In the genomic region with DNA sequence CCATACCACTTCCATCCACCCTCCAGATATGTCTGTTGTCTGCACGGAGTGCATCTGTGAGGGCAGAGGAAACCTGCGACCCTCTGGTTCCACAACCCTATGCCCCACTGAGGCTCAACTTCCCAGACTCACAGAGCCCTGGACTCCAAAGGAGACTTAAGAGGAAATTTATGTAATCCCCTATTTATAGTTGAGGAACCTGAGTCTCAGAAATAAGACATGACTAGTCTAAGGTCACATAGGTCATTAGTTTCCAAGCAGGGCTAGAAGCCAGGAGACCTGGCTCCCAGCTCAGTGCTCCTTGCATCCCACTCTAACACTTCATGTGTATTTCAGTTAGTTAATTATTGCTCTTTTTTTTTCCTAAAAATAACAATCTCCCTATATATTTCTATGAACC, we compare ENCODE assay signal across 23 cellular contexts. TPM values are rescaled to one million over a fixed set of nuclear protein-coding genes. Genes with fewer than 3 reads are reported as not detected.
DNase-seq lines count a peak whose midpoint lies in the region; ATAC-seq and TF ChIP-seq lines count a peak whose summit lies in the region.
"Had no signal": no experiment of that assay in that cellular context is flagged by ENCODE, and none has a peak within 500 bp of the region (broad histone marks: within the 10 kb centered on the region; RNA-seq: fewer than 3 reads in every experiment).

No MANE protein-coding gene starts in this region.

- TF ChIP-seq POLR2A in gastrocnemius medialis (IDR thresholded peaks at IDR 0.05) = no peak

- H3K4me3 Mint-ChIP-seq in activated naive CD4-positive, alpha-beta T cell treated with anti-CD3 and anti-CD28 coated beads, Interleukin-2, amount 10 ng/mL, durations not matched to agents 7 days and 5 days = no peak overlapping the region
- H3K4me3 Mint-ChIP-seq in nephron progenitor cell = no peak overlapping the region
- H3K4me3 Mint-ChIP-seq: GM23338, HFFc6 had no signal

- TF ChIP-seq CTCF in gastrocnemius medialis (IDR thresholded peaks at IDR 0.05 in 4 of 5, conservative IDR thresholded peaks at IDR 0.05 in 1 of 5) (no peak), nephron progenitor cell (IDR thresholded peaks at IDR 0.05) (no peak)

- no peak overlapping the region for H3K27ac ChIP-seq in gastrocnemius medialis
- H3K27ac ChIP-seq: 22Rv1 had no signal

- peak; percentile 6 for DNase-seq in activated naive CD4-positive, alpha-beta T cell treated with anti-CD3 and anti-CD28 coated beads, Interleukin-2, amount 10 ng/mL, durations not matched to agents 7 days and 5 days
- DNase-seq in activated naive CD4-positive, alpha-beta T cell (lab: John Stamatoyannopoulos, UW) = no peak
- DNase-seq in mesenteric fat pad (ENCODE audit: low spot score) = peak; percentile 45
- DNase-seq in gastrocnemius medialis = no peak
- DNase-seq in AG20443 (ENCODE audit: low spot score) = no peak
- DNase-seq in nephron progenitor cell = no peak
- DNase-seq in dermis blood vessel endothelial cell = no peak
- DNase-seq: COR-L47, GDM1, HFFc6, IMR-90, KG1, MG63, NCI-H1105 treated with DMSO at 0.1 percent for 48 hours, NCI-H146, NCI-H1930, NCI-H2107, NCI-H524 treated with DMSO at 0.1 percent for 48 hours, NCI-H774 had no signal

- intact Hi-C loops in gastrocnemius medialis (cut with DNase I; ENCODE audit: low total_unique reads) = loop anchor here (5.0 kb wide), 1 partner anchor 100 kb away; no protein-coding TSS in a partner anchor

- H3K27ac Mint-ChIP-seq in activated naive CD4-positive, alpha-beta T cell treated with anti-CD3 and anti-CD28 coated beads, Interleukin-2, amount 10 ng/mL, durations not matched to agents 7 days and 5 days = no peak overlapping the region
- H3K27ac Mint-ChIP-seq in nephron progenitor cell = no peak overlapping the region
- H3K27ac Mint-ChIP-seq: GM23338, HFFc6 had no signal

- H3K9me3 Mint-ChIP-seq in activated naive CD4-positive, alpha-beta T cell treated with anti-CD3 and anti-CD28 coated beads, Interleukin-2, amount 10 ng/mL, durations not matched to agents 7 days and 5 days = no peaks in the 10 kb centered on the region
- H3K9me3 Mint-ChIP-seq in nephron progenitor cell = no peaks in the 10 kb centered on the region
- H3K9me3 Mint-ChIP-seq: GM23338, HFFc6 had no signal

- in situ Hi-C loops in gastrocnemius medialis (cut with MboI; ENCODE audit: low sequenced_read_pairs in 4 of 4) = no loop called here

- H3K9me3 ChIP-seq in gastrocnemius medialis = no peaks in the 10 kb centered on the region
- H3K9me3 ChIP-seq: HAP-1, MG63 had no signal

- peaks cover 51 to 54% of the 10 kb centered on the region in 2 donors for H3K4me1 ChIP-seq in gastrocnemius medialis

- CTCF ChIA-PET in activated naive CD4-positive, alpha-beta T cell treated with anti-CD3 and anti-CD28 coated beads, Interleukin-2, amount 10 ng/mL, durations not matched to agents 7 days and 5 days (lab: Charles Lee) = interaction anchor here (1.8 kb wide), 1 partner anchor 48 kb away, joined by 4 read pairs; no protein-coding TSS in a partner anchor

- H3K27me3 Mint-ChIP-seq in activated naive CD4-positive, alpha-beta T cell treated with anti-CD3 and anti-CD28 coated beads, Interleukin-2, amount 10 ng/mL, durations not matched to agents 7 days and 5 days = peaks cover 54% of the 10 kb centered on the region
- peaks cover 4% of the 10 kb centered on the region for H3K27me3 Mint-ChIP-seq in nephron progenitor cell (ENCODE audit: low read depth, poor library complexity)

- H3K36me3 ChIP-seq in gastrocnemius medialis = no peaks in the 10 kb centered on the region
- H3K36me3 ChIP-seq: HAP-1, MG63 had no signal

- H3K4me3 ChIP-seq in gastrocnemius medialis = no peak overlapping the region
- H3K4me3 ChIP-seq: GM12878, GM23338, HAP-1, MG63 had no signal

- H3K36me3 Mint-ChIP-seq in activated naive CD4-positive, alpha-beta T cell treated with anti-CD3 and anti-CD28 coated beads, Interleukin-2, amount 10 ng/mL, durations not matched to agents 7 days and 5 days = no peaks in the 10 kb centered on the region
- H3K36me3 Mint-ChIP-seq in nephron progenitor cell (ENCODE audit: low read depth) = no peaks in the 10 kb centered on the region

- peaks cover 26% of the 10 kb centered on the region for H3K4me1 Mint-ChIP-seq in activated naive CD4-positive, alpha-beta T cell treated with anti-CD3 and anti-CD28 coated beads, Interleukin-2, amount 10 ng/mL, durations not matched to agents 7 days and 5 days
- peaks cover 68% of the 10 kb centered on the region for H3K4me1 Mint-ChIP-seq in nephron progenitor cell

- ATAC-seq in gastrocnemius medialis = peak; percentile 22 to 55
- ATAC-seq: GM12878, GM23338 had no signal

- no peaks in the 10 kb centered on the region for H3K27me3 ChIP-seq in gastrocnemius medialis

RNA-seq across cellular contexts. Expression of a gene that starts 15.7 kb away (rescaled TPM):
- total RNA-seq in mesenteric fat pad (not detected), gastrocnemius medialis (not detected), dermis blood vessel endothelial cell (not detected in 2 replicates)
- total RNA-seq: GM12878, HFFc6, IMR-90 had no signal

RNA-seq across cellular contexts. Expression of a gene that starts 18.3 kb away (rescaled TPM):
- total RNA-seq in mesenteric fat pad (not detected), gastrocnemius medialis (not detected), dermis blood vessel endothelial cell (0.19 TPM in 1 of 2 replicates, not detected in the other)
- total RNA-seq: HFFc6 had no signal

Comparison
In these comparisons a context has a peak if more than half of its experiments do, and no peak if none do; other contexts are left out.
1. DNase-seq: peak in activated naive CD4-positive, alpha-beta T cell treated with anti-CD3 and anti-CD28 coated beads, Interleukin-2, amount 10 ng/mL, durations not matched to agents 7 days and 5 days (single experiment) and mesenteric fat pad (single experiment); none in activated naive CD4-positive, alpha-beta T cell (0 of 4), gastrocnemius medialis (0 of 2), AG20443 (single experiment), nephron progenitor cell (single experiment) and dermis blood vessel endothelial cell (single experiment).